In genomic region chr17:3466355-3466754, GRCh38 we compare ENCODE assay signal across 9 cellular contexts. TPM values are rescaled to one million over a fixed set of nuclear protein-coding genes. Genes with fewer than 3 reads are reported as not detected.
"Had no signal": no experiment of that assay in that cellular context is flagged by ENCODE, and none has a peak within 500 bp of the region (broad histone marks: within the 10 kb centered on the region; RNA-seq: fewer than 3 reads in every experiment).

No MANE protein-coding gene starts in this region.

RNA-seq across cellular contexts. Expression of gene SPATA22, which starts 5.3 kb away (rescaled TPM):
- total RNA-seq: LHCN-M2, MCF 10A, NCI-H460, OCI-LY7, PC-9, RPMI7951, SK-MEL-5 had no signal

RNA-seq across cellular contexts. Expression of gene ASPA, which starts 9.4 kb away (rescaled TPM):
- total RNA-seq: NCI-H460, OCI-LY7, PC-9 had no signal

RNA-seq across cellular contexts. Expression of gene OR1E2, which starts 32.7 kb away (rescaled TPM):
- total RNA-seq: LHCN-M2, MCF 10A, NCI-H460, OCI-LY7, PC-9, Right ventricle myocardium inferior, RPMI7951, SK-MEL-5 had no signal

RNA-seq across cellular contexts. Expression of gene OR3A3, which starts 55.2 kb away (rescaled TPM):
- total RNA-seq: LHCN-M2, MCF 10A, NCI-H460, OCI-LY7, PC-9, Right ventricle myocardium inferior, RPMI7951, SJCRH30, SK-MEL-5 had no signal
